In genomic region chr6:52305385-52305784, GRCh38 we compare ENCODE assay signal across 8 cellular contexts. TPM values are rescaled to one million over a fixed set of nuclear protein-coding genes. Genes with fewer than 3 reads are reported as not detected.
DNase-seq lines count a peak whose midpoint lies in the region; ATAC-seq and TF ChIP-seq lines count a peak whose summit lies in the region.

No MANE protein-coding gene starts in this region.

- H3K4me3 ChIP-seq in colonic mucosa, result no peak overlapping the region

- DNase-seq in GM03348 (ENCODE audit: low spot score), result peak; percentile 16
- DNase-seq in colonic mucosa, result no peak
- DNase-seq in sciatic nerve (ENCODE audit: low spot score), result no peak
- no peak for DNase-seq in NCI-H1092 treated with DMSO at 0.1 percent for 48 hours (lab: John Stamatoyannopoulos, UW)
- no peak for DNase-seq in GF-D8 (lab: John Stamatoyannopoulos, UW)
- DNase-seq in glomerular visceral epithelial cell (ENCODE audit: extremely low spot score), result no peak

- no peaks in the 10 kb centered on the region for H3K27me3 ChIP-seq in colonic mucosa

- peak overlapping the region in 1 of 2 donors; percentile 43 for H3K9ac ChIP-seq in colonic mucosa (ENCODE audit: low read depth in 2 of 2, low read length in 2 of 2)

- intact Hi-C loops in colonic mucosa (cut with DNase I) (loop anchor here (2.0 to 10.0 kb wide), 2 partner anchors 21 to 59 kb away; partner anchors contain the start of gene PAQR8), sciatic nerve (cut with DNase I) (no loop called here)

- H3K4me1 ChIP-seq in colonic mucosa, result peaks cover 7% of the 10 kb centered on the region

- peak overlapping the region; percentile 65 for H3K27ac ChIP-seq in colonic mucosa

- no peak for TF ChIP-seq CTCF in colonic mucosa (IDR thresholded peaks at IDR 0.05)

- H3K9me3 ChIP-seq in colonic mucosa, result no peaks in the 10 kb centered on the region

- ATAC-seq in HG03280 (IDR thresholded peaks at IDR 0.05; ENCODE audit: unreplicated experiment) (peak; percentile 10), sciatic nerve (peak; percentile 20), GM19397 (IDR thresholded peaks at IDR 0.05; ENCODE audit: unreplicated experiment) (no peak)

- H3K36me3 ChIP-seq in colonic mucosa, result no peaks in the 10 kb centered on the region

RNA-seq across cellular contexts. Expression of gene MCM3, which starts 20.8 kb away (rescaled TPM):
- 100 to 1,000 TPM in 1 of 2 donors, 10 to 100 TPM in 1; 28.9 to 117 TPM for total RNA-seq in colonic mucosa
- total RNA-seq in sciatic nerve, result 27.4 TPM

RNA-seq across cellular contexts. Expression of gene PAQR8, which starts 56.6 kb away (rescaled TPM):
- 10 to 100 TPM; 65.8 to 87.8 TPM for total RNA-seq in colonic mucosa
- 24.3 TPM for total RNA-seq in sciatic nerve
